ENCODE assay signal across 8 cellular contexts in genomic region chr6:41462980-41463930, GRCh38.
DNase-seq lines count a peak whose midpoint lies in the region; ATAC-seq, FAIRE-seq and TF ChIP-seq lines count a peak whose summit lies in the region.

No MANE protein-coding gene starts in this region.

- intact Hi-C loops in activated CD8-positive, alpha-beta T cell treated with anti-CD3 and anti-CD28 coated beads for 36 hours (cut with micrococcal nuclease): loop anchor here (5.0 kb wide), 1 partner anchor 129 kb away; no protein-coding TSS in a partner anchor
- intact Hi-C loops in GM12878 (cut with micrococcal nuclease; ENCODE audit: unreplicated experiment) (loop anchor here (1.0 to 5.0 kb wide), 4 partner anchors 38 to 220 kb away; partner anchors contain the start of gene FOXP4), kidney (cut with DNase I) (loop anchor here (10.0 kb wide), 1 partner anchor 132 kb away; no protein-coding TSS in a partner anchor)

- no peak overlapping the region for H3K27ac Mint-ChIP-seq in activated CD8-positive, alpha-beta T cell treated with anti-CD3 and anti-CD28 coated beads for 36 hours
- no peak overlapping the region for H3K27ac Mint-ChIP-seq in activated CD8-positive, alpha-beta T cell treated with anti-CD3 and anti-CD28 coated beads, Interleukin-2, amount 10 ng/mL, durations not matched to agents 7 days and 5 days

- no peaks in the 10 kb centered on the region for H3K4me1 ChIP-seq in GM12878 (ENCODE audit: control insufficient read depth, insufficient read depth, low read length)
- H3K4me1 ChIP-seq in kidney (ENCODE audit: control insufficient read depth in 1 of 2, insufficient read depth in 1 of 2, low read depth in 1 of 2, low read length in 2 of 2): no peaks in the 10 kb centered on the region

- no peak overlapping the region for H2AFZ ChIP-seq in GM12878 (ENCODE audit: control insufficient read depth, low read depth, low read length)

- TF ChIP-seq POLR2A in GM12878 (IDR thresholded peaks at IDR 0.05; ENCODE audit: low read depth, low read length): no peak

- no peak overlapping the region for H3K27ac ChIP-seq in GM12878 (ENCODE audit: control insufficient read depth, insufficient read depth)
- H3K27ac ChIP-seq in kidney (ENCODE audit: low read depth in 2 of 2, low read length in 2 of 2): no peak overlapping the region

- 21% methylated on average over 13 of the region's 13 CpGs for WGBS in GM12878 (ENCODE audit: insufficient coverage, insufficient replicate concordance, low lambda C conversion rate, missing lambda C conversion rate)

- H3K4me3 ChIP-seq in LNCaP clone FGC (ENCODE audit: low read depth, low read length) (no peak overlapping the region), GM12878 (no peak overlapping the region), kidney (ENCODE audit: low read length in 2 of 2) (no peak overlapping the region)

- POLR2A ChIA-PET in activated CD8-positive, alpha-beta T cell treated with anti-CD3 and anti-CD28 coated beads for 36 hours (lab: Charles Lee): no interaction called here
- POLR2A ChIA-PET in activated CD8-positive, alpha-beta T cell treated with anti-CD3 and anti-CD28 coated beads, Interleukin-2, amount 10 ng/mL, durations not matched to agents 7 days and 5 days (lab: Charles Lee): no interaction called here
- POLR2A ChIA-PET in GM12878 (lab: Charles Lee): interaction anchor here (1.0 to 1.3 kb wide), 2 partner anchors 122 to 139 kb away, joined by 3 read pairs; no protein-coding TSS in a partner anchor

- H3K4me2 ChIP-seq in GM12878 (ENCODE audit: control insufficient read depth, insufficient read depth): no peak overlapping the region

- H3K36me3 Mint-ChIP-seq in activated CD8-positive, alpha-beta T cell treated with anti-CD3 and anti-CD28 coated beads for 36 hours (ENCODE audit: low read depth): no peaks in the 10 kb centered on the region
- H3K36me3 Mint-ChIP-seq in activated CD8-positive, alpha-beta T cell treated with anti-CD3 and anti-CD28 coated beads, Interleukin-2, amount 10 ng/mL, durations not matched to agents 7 days and 5 days (ENCODE audit: low read depth): no peaks in the 10 kb centered on the region

- peaks cover 23% of the 10 kb centered on the region for H3K27me3 Mint-ChIP-seq in activated CD8-positive, alpha-beta T cell treated with anti-CD3 and anti-CD28 coated beads for 36 hours
- H3K27me3 Mint-ChIP-seq in activated CD8-positive, alpha-beta T cell treated with anti-CD3 and anti-CD28 coated beads, Interleukin-2, amount 10 ng/mL, durations not matched to agents 7 days and 5 days (ENCODE audit: low read depth): peaks cover 57% of the 10 kb centered on the region

- FAIRE-seq in GM12878 (lab: Jason Lieb, UNC): peak; percentile 71
- no peak for FAIRE-seq in kidney (lab: Jason Lieb, UNC)

- CTCF ChIA-PET in activated CD8-positive, alpha-beta T cell treated with anti-CD3 and anti-CD28 coated beads for 36 hours (lab: Charles Lee): interaction anchor here (0.7 to 3.6 kb wide), 7 partner anchors 8 to 220 kb away, joined by 4 to 20 read pairs (median 4); no protein-coding TSS in a partner anchor
- CTCF ChIA-PET in activated CD8-positive, alpha-beta T cell treated with anti-CD3 and anti-CD28 coated beads, Interleukin-2, amount 10 ng/mL, durations not matched to agents 7 days and 5 days (lab: Charles Lee): interaction anchor here (1.0 to 4.0 kb wide), 3 partner anchors 20 to 129 kb away, joined by 3 to 14 read pairs (median 3); no protein-coding TSS in a partner anchor
- CTCF ChIA-PET in GM12878 (lab: Yijun Ruan, JAX): interaction anchor here (0.6 to 7.6 kb wide), 40 partner anchors 10 to 294 kb away, joined by 3 to 117 read pairs (median 4); no protein-coding TSS in a partner anchor

- peaks cover 0 to 3% of the 10 kb centered on the region in 2 experiments; a peak in 1 of 4 replicates for H3K27me3 ChIP-seq in GM12878 (replicated peaks in 1 of 2; ENCODE audit: control insufficient read depth in 2 of 2, insufficient read depth in 2 of 2, low read length in 1 of 2)

- RAD21 ChIA-PET in GM12878 (lab: Charles Lee; ENCODE audit: unreplicated experiment): interaction anchor here (0.6 to 6.4 kb wide), 23 partner anchors 9 to 216 kb away, joined by 3 to 57 read pairs (median 5); partner anchors contain the start of gene FOXP4

- no peak for TF ChIP-seq EP300 in GM12878 (IDR thresholded peaks at IDR 0.05; ENCODE audit: borderline replicate concordance in 1 of 2, control insufficient read depth in 1 of 2, low read depth in 2 of 2, low read length in 2 of 2)

- SMC1A ChIA-PET in GM12878 (lab: Charles Lee; ENCODE audit: uncharacterized antibody, unreplicated experiment): interaction anchor here (1.0 to 4.2 kb wide), 28 partner anchors 8 to 139 kb away, joined by 3 to 36 read pairs (median 5); no protein-coding TSS in a partner anchor

- in situ Hi-C loops in GM12878 (cut with MboI): loop anchor here (5.0 kb wide), 1 partner anchor 129 kb away; no protein-coding TSS in a partner anchor

- H3K36me3 ChIP-seq in GM12878 (ENCODE audit: control insufficient read depth in 2 of 2, insufficient read depth in 2 of 2, low read length in 1 of 2) (no peaks in the 10 kb centered on the region), kidney (ENCODE audit: control insufficient read depth in 1 of 2, insufficient read depth in 2 of 2, low read length in 2 of 2) (no peaks in the 10 kb centered on the region)

- H3K79me2 ChIP-seq in GM12878 (ENCODE audit: control insufficient read depth, insufficient read depth, low read length): no peaks in the 10 kb centered on the region

- no TSS peak for BruUV-seq in GM12878 (replicated peaks; lab: Mats Ljungman, UMichigan)

- ATAC-seq in activated CD8-positive, alpha-beta T cell treated with anti-CD3 and anti-CD28 coated beads for 36 hours: peak; percentile 70
- no peak for ATAC-seq in activated CD8-positive, alpha-beta T cell treated with anti-CD3 and anti-CD28 coated beads, Interleukin-2, amount 10 ng/mL, durations not matched to agents 7 days and 5 days
- peak; percentile 99 for ATAC-seq in GM12878
- ATAC-seq in HG03139 (IDR thresholded peaks at IDR 0.05; ENCODE audit: unreplicated experiment): no peak

- TF ChIP-seq CTCF in activated CD8-positive, alpha-beta T cell treated with anti-CD3 and anti-CD28 coated beads for 36 hours (IDR thresholded peaks at IDR 0.05): peak; percentile 53
- peak; percentile 48 for TF ChIP-seq CTCF in LNCaP clone FGC (IDR thresholded peaks at IDR 0.05; ENCODE audit: control insufficient read depth, extremely low read depth, insufficient read depth)
- TF ChIP-seq CTCF in GM12878 (IDR thresholded peaks at IDR 0.05 in 2 of 3, conservative IDR thresholded peaks at IDR 0.05 in 1 of 3; ENCODE audit: control insufficient read depth in 2 of 3, extremely low read depth in 1 of 3, insufficient read depth in 1 of 3, low read depth in 3 of 3, low read length in 3 of 3): peak; percentile 74 to 82 (median 81)
- peak; percentile 73 for TF ChIP-seq CTCF in kidney (IDR thresholded peaks at IDR 0.05; ENCODE audit: borderline replicate concordance, extremely low read depth, insufficient read depth)

- H3K9me3 Mint-ChIP-seq in activated CD8-positive, alpha-beta T cell treated with anti-CD3 and anti-CD28 coated beads for 36 hours: no peaks in the 10 kb centered on the region
- H3K9me3 Mint-ChIP-seq in activated CD8-positive, alpha-beta T cell treated with anti-CD3 and anti-CD28 coated beads, Interleukin-2, amount 10 ng/mL, durations not matched to agents 7 days and 5 days (ENCODE audit: insufficient read depth): no peaks in the 10 kb centered on the region

- H4K20me1 ChIP-seq in GM12878 (ENCODE audit: control insufficient read depth, insufficient read depth): no peaks in the 10 kb centered on the region

- H3K4me1 Mint-ChIP-seq in activated CD8-positive, alpha-beta T cell treated with anti-CD3 and anti-CD28 coated beads for 36 hours (ENCODE audit: low read depth): no peaks in the 10 kb centered on the region
- H3K4me1 Mint-ChIP-seq in activated CD8-positive, alpha-beta T cell treated with anti-CD3 and anti-CD28 coated beads, Interleukin-2, amount 10 ng/mL, durations not matched to agents 7 days and 5 days (ENCODE audit: low read depth): no peaks in the 10 kb centered on the region

- TF ChIP-seq RAD21 in GM12878 (IDR thresholded peaks at IDR 0.05; ENCODE audit: insufficient read depth, low read depth, low read length): peak; percentile 96

- no peak overlapping the region for H3K4me3 Mint-ChIP-seq in activated CD8-positive, alpha-beta T cell treated with anti-CD3 and anti-CD28 coated beads for 36 hours
- H3K4me3 Mint-ChIP-seq in activated CD8-positive, alpha-beta T cell treated with anti-CD3 and anti-CD28 coated beads, Interleukin-2, amount 10 ng/mL, durations not matched to agents 7 days and 5 days: no peak overlapping the region

- H3K9me3 ChIP-seq in GM12878 (replicated peaks; ENCODE audit: control insufficient read depth, insufficient read depth, low read length) (no peaks in the 10 kb centered on the region), kidney (ENCODE audit: control insufficient read depth in 1 of 2, low read length in 2 of 2) (no peaks in the 10 kb centered on the region)

- peak; percentile 58 for DNase-seq in activated CD8-positive, alpha-beta T cell treated with anti-CD3 and anti-CD28 coated beads for 36 hours
- DNase-seq in activated CD8-positive, alpha-beta T cell treated with anti-CD3 and anti-CD28 coated beads, Interleukin-2, amount 10 ng/mL, durations not matched to agents 7 days and 5 days: no peak
- DNase-seq in LNCaP clone FGC (ENCODE audit: low read depth) (no peak), GM12878 (ENCODE audit: low read depth, low spot score) (no peak), kidney (no peak), stromal cell of bone marrow (ENCODE audit: low read depth) (peak; percentile 28), dedifferentiated amniotic fluid mesenchymal stem cell (ENCODE audit: extremely low spot score) (no peak)

- no peak overlapping the region for H3K9ac ChIP-seq in GM12878 (ENCODE audit: control insufficient read depth, insufficient read depth, low read length)
- H3K9ac ChIP-seq in kidney (ENCODE audit: low read length in 2 of 2): no peak overlapping the region

TF ChIP-seq in GM12878, 131 proteins besides CTCF, POLR2A, EP300 and RAD21 (continues in another document):
- no peak for TF ChIP-seq ETV6 (conservative IDR thresholded peaks at IDR 0.05 in 1 of 2, IDR thresholded peaks at IDR 0.05 in 1 of 2; ENCODE audit: borderline replicate concordance in 1 of 2, low read depth in 1 of 2)
- TF ChIP-seq ZNF622 (IDR thresholded peaks at IDR 0.05): no peak
- no peak for TF ChIP-seq SREBF1 (IDR thresholded peaks at IDR 0.05; ENCODE audit: low read length)
- TF ChIP-seq BMI1 (IDR thresholded peaks at IDR 0.05; ENCODE audit: borderline replicate concordance): no peak
- TF ChIP-seq HDAC2 (IDR thresholded peaks at IDR 0.05): no peak
- no peak for TF ChIP-seq NFIC (IDR thresholded peaks at IDR 0.05; ENCODE audit: low read depth, low read length)

Comparison
In these comparisons a context has a peak if more than half of its experiments do, and no peak if none do; other contexts are left out.
1. ATAC-seq: peak in activated CD8-positive, alpha-beta T cell treated with anti-CD3 and anti-CD28 coated beads for 36 hours (single experiment) and GM12878 (single experiment); none in activated CD8-positive, alpha-beta T cell treated with anti-CD3 and anti-CD28 coated beads, Interleukin-2, amount 10 ng/mL, durations not matched to agents 7 days and 5 days (single experiment) and HG03139 (single experiment).
2. DNase-seq: peak in activated CD8-positive, alpha-beta T cell treated with anti-CD3 and anti-CD28 coated beads for 36 hours (single experiment) and stromal cell of bone marrow (single experiment); none in activated CD8-positive, alpha-beta T cell treated with anti-CD3 and anti-CD28 coated beads, Interleukin-2, amount 10 ng/mL, durations not matched to agents 7 days and 5 days (single experiment), LNCaP clone FGC (single experiment), GM12878 (single experiment), kidney (single experiment) and dedifferentiated amniotic fluid mesenchymal stem cell (single experiment).
3. Peak in every context shown above with its lines, with median percentiles within 50 percentile points of each other: CTCF ChIP-seq.